ENCODE assay signal across 8 cellular contexts in the genomic region with DNA sequence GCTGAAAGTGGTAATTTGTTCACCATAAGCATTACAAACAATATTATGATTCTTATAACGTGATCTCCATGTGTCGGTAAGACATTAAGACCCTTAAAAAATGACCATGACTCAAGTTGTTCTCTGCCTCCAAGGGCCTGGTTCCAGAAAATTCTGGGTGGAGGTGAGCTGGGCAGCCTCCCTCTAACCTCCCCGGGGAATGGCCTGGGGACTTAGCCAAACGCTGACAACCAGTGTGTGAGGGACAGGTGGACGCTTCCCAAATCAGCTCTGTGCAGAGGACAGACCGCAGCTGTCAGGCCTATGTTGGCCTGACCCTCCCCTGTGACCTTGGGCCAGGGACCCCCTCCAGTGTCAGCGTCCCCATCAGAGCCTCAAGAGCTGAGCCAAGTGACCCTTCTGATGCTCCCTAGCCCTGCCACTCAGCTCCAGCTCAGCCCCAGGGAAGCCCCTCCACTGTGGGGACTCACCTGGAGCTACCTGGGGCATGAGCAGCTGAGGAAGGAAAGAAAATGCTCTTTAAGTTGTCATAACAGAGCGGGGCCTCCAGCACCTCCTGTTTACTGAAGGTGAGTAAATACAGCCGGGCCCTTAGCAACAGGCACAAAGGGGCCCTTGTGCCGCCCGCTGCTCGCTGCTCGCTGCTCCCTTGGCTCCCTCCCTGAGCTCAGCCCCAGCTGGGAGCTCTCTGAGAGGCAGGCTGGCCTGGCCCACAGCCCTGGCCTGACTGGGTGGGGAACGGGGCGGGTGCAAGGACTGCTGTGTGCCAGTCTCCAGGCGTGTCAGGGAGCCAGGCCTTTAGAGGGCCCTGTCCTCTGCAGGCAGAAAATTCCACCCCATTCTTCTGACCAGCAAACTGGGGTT.
DNase-seq lines count a peak whose midpoint lies in the region; ATAC-seq and TF ChIP-seq lines count a peak whose summit lies in the region.

No MANE protein-coding gene starts in this region.

- no peak overlapping the region for H3K4me3 Mint-ChIP-seq in nephron
- no peak overlapping the region for H3K4me3 Mint-ChIP-seq in stimulated activated naive B cell treated with anti-CD40 and anti-IgM and Interleukin-4, amounts not matched to agents 10 μg/mL and 1 μg/mL and 100 μg/mL, for 72 hours

- DNase-seq in DMS153 treated with DMSO at 0.1 percent for 48 hours (lab: John Stamatoyannopoulos, UW; ENCODE audit: unreplicated experiment) (peak; percentile 96), NCI-H2196 treated with DMSO at 0.1 percent for 48 hours (lab: John Stamatoyannopoulos, UW; ENCODE audit: unreplicated experiment) (peak; percentile 78)
- DNase-seq in activated CD4-positive, alpha-beta T cell treated with anti-CD3 and anti-CD28 coated beads, Interleukin-2, amount 50 U/mL, for 48 hours: no peak
- no peak for DNase-seq in stimulated activated naive B cell treated with anti-CD40 and anti-IgM and Interleukin-4, amounts not matched to agents 10 μg/mL and 1 μg/mL and 100 μg/mL, for 72 hours
- DNase-seq in activated CD8-positive, alpha-beta memory T cell treated with anti-CD3 and anti-CD28 coated beads for 24 hours: no peak

- no peak for TF ChIP-seq CTCF in nephron (IDR thresholded peaks at IDR 0.05; ENCODE audit: unreplicated experiment in 3 of 3)

- no peaks in the 10 kb centered on the region for H3K36me3 Mint-ChIP-seq in nephron (ENCODE audit: low read depth)
- H3K36me3 Mint-ChIP-seq in stimulated activated naive B cell treated with anti-CD40 and anti-IgM and Interleukin-4, amounts not matched to agents 10 μg/mL and 1 μg/mL and 100 μg/mL, for 72 hours: no peaks in the 10 kb centered on the region

- H3K4me1 Mint-ChIP-seq in nephron: peaks cover 33% of the 10 kb centered on the region
- H3K4me1 Mint-ChIP-seq in stimulated activated naive B cell treated with anti-CD40 and anti-IgM and Interleukin-4, amounts not matched to agents 10 μg/mL and 1 μg/mL and 100 μg/mL, for 72 hours: peaks cover 8% of the 10 kb centered on the region in 2 donors

- H3K27ac Mint-ChIP-seq in nephron: peak overlapping the region; percentile 74 to 92 (median 76)
- no peak overlapping the region for H3K27ac Mint-ChIP-seq in stimulated activated naive B cell treated with anti-CD40 and anti-IgM and Interleukin-4, amounts not matched to agents 10 μg/mL and 1 μg/mL and 100 μg/mL, for 72 hours

- peaks cover 40% of the 10 kb centered on the region for H3K27me3 Mint-ChIP-seq in nephron (ENCODE audit: low read depth)
- peaks cover 13 to 17% of the 10 kb centered on the region in 2 donors for H3K27me3 Mint-ChIP-seq in stimulated activated naive B cell treated with anti-CD40 and anti-IgM and Interleukin-4, amounts not matched to agents 10 μg/mL and 1 μg/mL and 100 μg/mL, for 72 hours

- no peaks in the 10 kb centered on the region for H3K9me3 Mint-ChIP-seq in nephron
- no peaks in the 10 kb centered on the region for H3K9me3 Mint-ChIP-seq in stimulated activated naive B cell treated with anti-CD40 and anti-IgM and Interleukin-4, amounts not matched to agents 10 μg/mL and 1 μg/mL and 100 μg/mL, for 72 hours

- ATAC-seq in esophagus mucosa: peak; percentile 58
- ATAC-seq in stimulated activated naive B cell treated with anti-CD40 and anti-IgM and Interleukin-4, amounts not matched to agents 10 μg/mL and 1 μg/mL and 100 μg/mL, for 72 hours (replicated peaks): no peak
- ATAC-seq in GM21737 (IDR thresholded peaks at IDR 0.05; ENCODE audit: unreplicated experiment): no peak

Comparison
In these comparisons a context has a peak if more than half of its experiments do, and no peak if none do; other contexts are left out.
1. DNase-seq: peak in DMS153 treated with DMSO at 0.1 percent for 48 hours (single experiment) and NCI-H2196 treated with DMSO at 0.1 percent for 48 hours (single experiment); none in activated CD4-positive, alpha-beta T cell treated with anti-CD3 and anti-CD28 coated beads, Interleukin-2, amount 50 U/mL, for 48 hours (0 of 2), stimulated activated naive B cell treated with anti-CD40 and anti-IgM and Interleukin-4, amounts not matched to agents 10 μg/mL and 1 μg/mL and 100 μg/mL, for 72 hours (single experiment) and activated CD8-positive, alpha-beta memory T cell treated with anti-CD3 and anti-CD28 coated beads for 24 hours (single experiment).